In the genomic region with DNA sequence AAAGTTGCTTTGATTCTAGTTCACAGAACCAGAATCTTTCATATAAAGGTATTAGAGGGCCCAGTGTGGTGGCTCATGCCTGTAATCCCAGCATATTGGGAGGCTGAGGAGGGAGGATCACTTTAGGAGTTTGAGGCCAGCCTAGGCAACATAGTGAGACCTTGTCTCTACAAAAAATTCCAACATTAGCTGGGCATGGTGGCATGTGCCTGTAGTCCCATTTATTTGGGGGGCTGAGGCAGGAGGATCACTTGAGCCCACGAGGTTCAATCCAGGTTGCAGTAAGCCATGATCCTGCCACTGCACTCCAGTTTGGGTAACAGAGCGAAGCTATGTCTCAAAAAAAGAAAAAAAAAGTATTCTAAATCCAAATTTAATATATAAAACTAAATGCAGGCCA, we compare ENCODE assay signal across 1 cellular context.
TF ChIP-seq lines count a peak whose summit lies in the region.

No MANE protein-coding gene starts in this region.

TF ChIP-seq in K562, 482 proteins besides CTCF, POLR2A, EP300 and RAD21:
- TF ChIP-seq, protein P1, sequence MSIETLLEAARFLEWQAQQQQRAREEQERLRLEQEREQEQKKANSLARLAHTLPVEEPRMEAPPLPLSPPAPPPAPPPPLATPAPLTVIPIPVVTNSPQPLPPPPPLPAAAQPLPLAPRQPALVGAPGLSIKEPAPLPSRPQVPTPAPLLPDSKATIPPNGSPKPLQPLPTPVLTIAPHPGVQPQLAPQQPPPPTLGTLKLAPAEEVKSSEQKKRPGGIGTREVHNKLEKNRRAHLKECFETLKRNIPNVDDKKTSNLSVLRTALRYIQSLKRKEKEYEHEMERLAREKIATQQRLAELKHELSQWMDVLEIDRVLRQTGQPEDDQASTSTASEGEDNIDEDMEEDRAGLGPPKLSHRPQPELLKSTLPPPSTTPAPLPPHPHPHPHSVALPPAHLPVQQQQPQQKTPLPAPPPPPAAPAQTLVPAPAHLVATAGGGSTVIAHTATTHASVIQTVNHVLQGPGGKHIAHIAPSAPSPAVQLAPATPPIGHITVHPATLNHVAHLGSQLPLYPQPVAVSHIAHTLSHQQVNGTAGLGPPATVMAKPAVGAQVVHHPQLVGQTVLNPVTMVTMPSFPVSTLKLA (conservative IDR thresholded peaks at IDR 0.05) = no peak
- TF ChIP-seq ZFP1 (CRISPR knock-in tag; IDR thresholded peaks at IDR 0.05) = no peak
- 0 out of 2 replicates have a peak, but pooled peaks have one; percentile 52 for TF ChIP-seq SUPT5H (IDR thresholded peaks at IDR 0.05)
- TF ChIP-seq, protein P2, sequence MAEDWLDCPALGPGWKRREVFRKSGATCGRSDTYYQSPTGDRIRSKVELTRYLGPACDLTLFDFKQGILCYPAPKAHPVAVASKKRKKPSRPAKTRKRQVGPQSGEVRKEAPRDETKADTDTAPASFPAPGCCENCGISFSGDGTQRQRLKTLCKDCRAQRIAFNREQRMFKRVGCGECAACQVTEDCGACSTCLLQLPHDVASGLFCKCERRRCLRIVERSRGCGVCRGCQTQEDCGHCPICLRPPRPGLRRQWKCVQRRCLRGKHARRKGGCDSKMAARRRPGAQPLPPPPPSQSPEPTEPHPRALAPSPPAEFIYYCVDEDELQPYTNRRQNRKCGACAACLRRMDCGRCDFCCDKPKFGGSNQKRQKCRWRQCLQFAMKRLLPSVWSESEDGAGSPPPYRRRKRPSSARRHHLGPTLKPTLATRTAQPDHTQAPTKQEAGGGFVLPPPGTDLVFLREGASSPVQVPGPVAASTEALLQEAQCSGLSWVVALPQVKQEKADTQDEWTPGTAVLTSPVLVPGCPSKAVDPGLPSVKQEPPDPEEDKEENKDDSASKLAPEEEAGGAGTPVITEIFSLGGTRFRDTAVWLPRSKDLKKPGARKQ (CRISPR knock-in tag; IDR thresholded peaks at IDR 0.05) = no peak
- TF ChIP-seq CCNT2 (IDR thresholded peaks at IDR 0.05; ENCODE audit: borderline replicate concordance, extremely low read depth, insufficient read length, low read depth, low read length) = no peak
- TF ChIP-seq POLR2AphosphoS2 (IDR thresholded peaks at IDR 0.05; ENCODE audit: low read length) = 0 out of 2 replicates have a peak, but pooled peaks have one; percentile 64
- TF ChIP-seq MCM3 (IDR thresholded peaks at IDR 0.05) = no peak
- TF ChIP-seq RBFOX2 (IDR thresholded peaks at IDR 0.05; ENCODE audit: low read depth, low read length) = peak; percentile 63
- TF ChIP-seq STAG1 (CRISPR knock-in tag; IDR thresholded peaks at IDR 0.05; ENCODE audit: borderline replicate concordance) = no peak
- TF ChIP-seq POLR2G (IDR thresholded peaks at IDR 0.05; ENCODE audit: low read depth, low read length) = 0 out of 2 replicates have a peak, but pooled peaks have one; percentile 27
- TF ChIP-seq POLR2B (IDR thresholded peaks at IDR 0.05; ENCODE audit: low read depth, partially characterized antibody) = peak; percentile 39
